20 cellular contexts compared by ENCODE assay signal in genomic region chr1:104387716-104388508, GRCh38.
DNase-seq lines count a peak whose midpoint lies in the region; ATAC-seq and TF ChIP-seq lines count a peak whose summit lies in the region.
"Had no signal": no experiment of that assay in that cellular context is flagged by ENCODE, and none has a peak within 500 bp of the region (broad histone marks: within the 10 kb centered on the region; RNA-seq: fewer than 3 reads in every experiment).

No MANE protein-coding gene starts in this region.

- H3K36me3 Mint-ChIP-seq in activated naive CD4-positive, alpha-beta T cell treated with anti-CD3 and anti-CD28 coated beads, Interleukin-2, amount 50 U/mL, for 72 hours = no peaks in the 10 kb centered on the region
- H3K36me3 Mint-ChIP-seq: CD4-positive, alpha-beta memory T cell had no signal

- no peaks in the 10 kb centered on the region for H3K79me2 ChIP-seq in PC-3 (ENCODE audit: low read length)
- H3K79me2 ChIP-seq: parathyroid adenoma had no signal

- no TSS peak for BruUV-seq in PC-3 (replicated peaks; lab: Mats Ljungman, UMichigan)

- H3K4me3 ChIP-seq in PC-3 (ENCODE audit: low read length) = no peak overlapping the region
- no peak overlapping the region for H3K4me3 ChIP-seq in sigmoid colon
- H3K4me3 ChIP-seq: K562, skin epidermis, uterus had no signal

- peak; percentile 4 for DNase-seq in PC-3
- DNase-seq in sigmoid colon = no peak
- DNase-seq in NCI-H2107 (lab: John Stamatoyannopoulos, UW) = no peak
- no peak for DNase-seq in activated naive CD4-positive, alpha-beta T cell treated with anti-CD3 and anti-CD28 coated beads, Interleukin-2, amount 50 U/mL, for 72 hours (ENCODE audit: low spot score in 2 of 2)
- DNase-seq in activated CD4-positive, alpha-beta T cell treated with anti-CD3 and anti-CD28 coated beads, Interleukin-2, amount 50 U/mL, for 1 hour = no peak
- DNase-seq: CD4-positive, alpha-beta memory T cell; kidney; NCI-H146; NCI-H510A; stimulated activated naive CD4-positive, alpha-beta T cell; T-helper 9 cell; uterus had no signal

- H3F3A ChIP-seq in PC-3 (ENCODE audit: low read length, unreplicated experiment) = no peaks in the 10 kb centered on the region

- TF ChIP-seq CTCF in PC-3 (conservative IDR thresholded peaks at IDR 0.05; ENCODE audit: low read depth, low read length) (no peak), sigmoid colon (IDR thresholded peaks at IDR 0.05) (no peak)

- WGBS in sigmoid colon, 2 donors = 71 to 84% methylated on average over 5 of the region's 5 CpGs

- CTCF ChIA-PET in PC-3 (lab: Charles Lee) = no interaction called here

- peak; percentile 69 for ATAC-seq in GM18508 (IDR thresholded peaks at IDR 0.05; ENCODE audit: insufficient read depth, unreplicated experiment)
- peak; percentile 64 for ATAC-seq in HG02642 (IDR thresholded peaks at IDR 0.05; ENCODE audit: poor library complexity, unreplicated experiment)
- ATAC-seq in HG03442 (IDR thresholded peaks at IDR 0.05; ENCODE audit: unreplicated experiment) = peak; percentile 52
- no peak for ATAC-seq in PC-3
- ATAC-seq in activated naive CD4-positive, alpha-beta T cell treated with anti-CD3 and anti-CD28 coated beads, Interleukin-2, amount 50 U/mL, for 72 hours = no peak
- ATAC-seq: HCT116, K562 had no signal

- H2AFZ ChIP-seq in PC-3 (ENCODE audit: low read length) = no peak overlapping the region
- H2AFZ ChIP-seq: parathyroid adenoma had no signal

- no peak overlapping the region for H3K4me2 ChIP-seq in PC-3 (ENCODE audit: low read length)

- H3K27ac ChIP-seq in PC-3 (ENCODE audit: low read length) (no peak overlapping the region), sigmoid colon (no peak overlapping the region)
- H3K27ac ChIP-seq: parathyroid adenoma, skin epidermis, uterus had no signal

- H3K4me1 ChIP-seq in PC-3 (ENCODE audit: insufficient read depth, low read length) = no peaks in the 10 kb centered on the region
- no peaks in the 10 kb centered on the region for H3K4me1 ChIP-seq in sigmoid colon
- H3K4me1 ChIP-seq: parathyroid adenoma, uterus had no signal

- no peaks in the 10 kb centered on the region for H3K36me3 ChIP-seq in PC-3 (ENCODE audit: low read depth, low read length)
- no peaks in the 10 kb centered on the region for H3K36me3 ChIP-seq in sigmoid colon
- H3K36me3 ChIP-seq: uterus had no signal

- H3K27me3 ChIP-seq in PC-3 (ENCODE audit: low read length) = no peaks in the 10 kb centered on the region
- H3K27me3 ChIP-seq in sigmoid colon = no peaks in the 10 kb centered on the region
- H3K27me3 ChIP-seq: uterus had no signal

- POLR2A ChIA-PET in PC-3 (lab: Charles Lee; ENCODE audit: unreplicated experiment) = no interaction called here

- no peaks in the 10 kb centered on the region for H4K20me1 ChIP-seq in PC-3 (ENCODE audit: low read length)

- no peak for TF ChIP-seq EP300 in sigmoid colon (IDR thresholded peaks at IDR 0.05)

- TF ChIP-seq POLR2A in sigmoid colon (IDR thresholded peaks at IDR 0.05) = no peak

- H3K9me3 ChIP-seq in PC-3 (ENCODE audit: low read length) = no peaks in the 10 kb centered on the region
- H3K9me3 ChIP-seq in sigmoid colon = no peaks in the 10 kb centered on the region
- H3K9me3 ChIP-seq: uterus had no signal

- H3K9me2 ChIP-seq in PC-3 (replicated peaks; ENCODE audit: low read length) = no peaks in the 10 kb centered on the region

- intact Hi-C loops in PC-3 (cut with micrococcal nuclease) (no loop called here), sigmoid colon (cut with DNase I) (no loop called here)

- no peak overlapping the region for H3K9ac ChIP-seq in PC-3 (ENCODE audit: low read length)
- H3K9ac ChIP-seq: parathyroid adenoma had no signal

- H3K27ac Mint-ChIP-seq in activated naive CD4-positive, alpha-beta T cell treated with anti-CD3 and anti-CD28 coated beads, Interleukin-2, amount 50 U/mL, for 72 hours = no peak overlapping the region
- H3K27ac Mint-ChIP-seq: activated T-helper 1 cell treated with anti-CD3 and anti-CD28 coated beads, Interleukin-12 subunit alpha, Interleukin-12 subunit beta, Interleukin-2, Interleukin-4 antibody, amounts not matched to agents 30 ng/mL and 10 ng/mL and 1 ng/mL, durations not matched to agents 14 hours and 24 hours and 36 hours; CD4-positive, alpha-beta memory T cell had no signal

- H3K9me3 Mint-ChIP-seq in activated naive CD4-positive, alpha-beta T cell treated with anti-CD3 and anti-CD28 coated beads, Interleukin-2, amount 50 U/mL, for 72 hours = peaks cover 17 to 23% of the 10 kb centered on the region in 2 donors

Comparison
In these comparisons a context has a peak if more than half of its experiments do, and no peak if none do; other contexts are left out.
1. ATAC-seq: peak in GM18508 (single experiment), HG02642 (single experiment) and HG03442 (single experiment); none in PC-3 (single experiment) and activated naive CD4-positive, alpha-beta T cell treated with anti-CD3 and anti-CD28 coated beads, Interleukin-2, amount 50 U/mL, for 72 hours (0 of 2).